18 cellular contexts compared by ENCODE assay signal in genomic region chr3:99232696-99233095, GRCh38.
"Had no signal": no experiment of that assay in that cellular context is flagged by ENCODE, and none has a peak within 500 bp of the region (broad histone marks: within the 10 kb centered on the region; RNA-seq: fewer than 3 reads in every experiment).

No MANE protein-coding gene starts in this region.

- H3K4me3 ChIP-seq: heart left ventricle, lung, pancreas, suprapubic skin, tibial nerve, upper lobe of right lung, vagina had no signal

- H3K27me3 ChIP-seq: heart left ventricle, pancreas, suprapubic skin, tibial nerve, upper lobe of right lung, vagina had no signal

- H3K36me3 ChIP-seq: heart left ventricle, pancreas, suprapubic skin, tibial nerve, upper lobe of right lung, vagina had no signal

- H3K9me3 ChIP-seq: heart left ventricle, pancreas, suprapubic skin, tibial nerve, upper lobe of right lung, vagina had no signal

- DNase-seq: dermis blood vessel endothelial cell; heart left ventricle; hippocampal formation; left colon; left ventricle myocardium superior; mesendoderm; naive B cell; occipital lobe; pancreas; right cardiac atrium; small intestine; stimulated activated CD4-positive, alpha-beta T cell treated with anti-CD3 and anti-CD28 coated beads, Interleukin-12 subunit alpha, Interleukin-12 subunit beta, amount 100 ng/mL, for 4 hours; stimulated activated naive CD4-positive, alpha-beta T cell treated with Interleukin-2 at 50 U/mL for 16 hours; upper lobe of right lung had no signal

- H3K4me1 ChIP-seq: heart left ventricle, pancreas, suprapubic skin, tibial nerve, upper lobe of right lung, vagina had no signal

- H3K27ac ChIP-seq: heart left ventricle, pancreas, suprapubic skin, tibial nerve, upper lobe of right lung, vagina had no signal

- ATAC-seq: heart left ventricle, left colon, left ventricle myocardium superior, pancreas, right cardiac atrium, upper lobe of right lung had no signal
